Comparison of ENCODE assay signal across 17 cellular contexts in genomic region chr17:67096609-67097008, GRCh38. TPM values are rescaled to one million over a fixed set of nuclear protein-coding genes. Genes with fewer than 3 reads are reported as not detected.
DNase-seq lines count a peak whose midpoint lies in the region; ATAC-seq lines count a peak whose summit lies in the region.
"Had no signal": no experiment of that assay in that cellular context is flagged by ENCODE, and none has a peak within 500 bp of the region (broad histone marks: within the 10 kb centered on the region; RNA-seq: fewer than 3 reads in every experiment).

No MANE protein-coding gene starts in this region.

- H3K9me3 ChIP-seq in CD4-positive, alpha-beta memory T cell (ENCODE audit: control insufficient read depth in 1 of 2, low read length in 2 of 2): no peaks in the 10 kb centered on the region

- intact Hi-C loops in CD4-positive, alpha-beta memory T cell (cut with micrococcal nuclease): no loop called here
- intact Hi-C loops in activated T-helper 1 cell treated with anti-CD3 and anti-CD28 coated beads, Interleukin-12 subunit alpha, Interleukin-12 subunit beta, Interleukin-2, Interleukin-4 antibody, amounts not matched to agents 30 ng/mL and 10 ng/mL and 1 ng/mL, durations not matched to agents 14 hours and 24 hours and 36 hours (cut with micrococcal nuclease): no loop called here

- peaks cover 20% of the 10 kb centered on the region for H3K79me2 ChIP-seq in ACC112 (ENCODE audit: control insufficient read depth, insufficient read depth, low read length, unreplicated experiment)

- H3K27ac Mint-ChIP-seq in CD4-positive, alpha-beta memory T cell: peak overlapping the region in 4 of 7 donors; percentile 19 to 77 (median 29)
- H3K27ac Mint-ChIP-seq in activated T-helper 1 cell treated with anti-CD3 and anti-CD28 coated beads, Interleukin-12 subunit alpha, Interleukin-12 subunit beta, Interleukin-2, Interleukin-4 antibody, amounts not matched to agents 30 ng/mL and 10 ng/mL and 1 ng/mL, durations not matched to agents 14 hours and 24 hours and 36 hours: peak overlapping the region; percentile 32
- H3K27ac Mint-ChIP-seq in memory B cell: peak overlapping the region; percentile 16
- H3K27ac Mint-ChIP-seq: GM23338, H9 had no signal

- H3K4me3 ChIP-seq in ACC112 (ENCODE audit: low read depth, low read length): no peak overlapping the region
- no peak overlapping the region for H3K4me3 ChIP-seq in CD4-positive, alpha-beta memory T cell (ENCODE audit: low read length in 2 of 2)
- H3K4me3 ChIP-seq: GM23338 had no signal

- peak overlapping the region in 1 of 8 donors; percentile 25 for H3K4me3 Mint-ChIP-seq in CD4-positive, alpha-beta memory T cell
- no peak overlapping the region for H3K4me3 Mint-ChIP-seq in activated T-helper 1 cell treated with anti-CD3 and anti-CD28 coated beads, Interleukin-12 subunit alpha, Interleukin-12 subunit beta, Interleukin-2, Interleukin-4 antibody, amounts not matched to agents 30 ng/mL and 10 ng/mL and 1 ng/mL, durations not matched to agents 14 hours and 24 hours and 36 hours
- H3K4me3 Mint-ChIP-seq in memory B cell: no peak overlapping the region
- H3K4me3 Mint-ChIP-seq: CD14-positive monocyte, GM23338, H9 had no signal

- CTCF ChIA-PET in CD4-positive, alpha-beta memory T cell (lab: Charles Lee; ENCODE audit: partially characterized antibody): interaction anchor here (1.0 kb wide), 1 partner anchor 9 kb away, joined by 4 read pairs; no protein-coding TSS in a partner anchor

- no peak for DNase-seq in CD4-positive, alpha-beta memory T cell
- no peak for DNase-seq in activated T-helper 1 cell treated with anti-CD3 and anti-CD28 coated beads, Interleukin-12 subunit alpha, Interleukin-12 subunit beta, Interleukin-2, Interleukin-4 antibody, amounts not matched to agents 30 ng/mL and 10 ng/mL and 1 ng/mL, durations not matched to agents 14 hours and 24 hours and 36 hours (ENCODE audit: low spot score)
- no peak for DNase-seq in memory B cell (ENCODE audit: low spot score in 2 of 2)
- DNase-seq in foreskin melanocyte: no peak
- no peak for DNase-seq in H4 (ENCODE audit: low spot score)
- DNase-seq: Calu3, DMS 273 treated with DMSO at 0.1 percent for 48 hours, H9 had no signal

- 0 out of 2 replicates have a peak, but pooled peaks cover 7% of the 10 kb centered on the region for H3K36me3 ChIP-seq in ACC112 (ENCODE audit: insufficient read depth, low read length)
- peaks cover 6% of the 10 kb centered on the region for H3K36me3 ChIP-seq in CD4-positive, alpha-beta memory T cell (ENCODE audit: insufficient read depth, low read length)

- H2AFZ ChIP-seq in ACC112 (ENCODE audit: low read length, unreplicated experiment): no peak overlapping the region
- H2AFZ ChIP-seq: GM23338 had no signal

- peaks cover 27% of the 10 kb centered on the region for H3K4me1 ChIP-seq in ACC112 (ENCODE audit: control insufficient read depth, insufficient read depth, low read length, unreplicated experiment)
- H3K4me1 ChIP-seq in CD4-positive, alpha-beta memory T cell (ENCODE audit: insufficient read depth, low read length): peaks cover 16% of the 10 kb centered on the region

- POLR2A ChIA-PET in CD4-positive, alpha-beta memory T cell (lab: Charles Lee; ENCODE audit: partially characterized antibody): interaction anchor here (1.0 kb wide), 1 partner anchor 14 kb away, joined by 3 read pairs; no protein-coding TSS in a partner anchor

- peak overlapping the region; percentile 85 for H3K27ac ChIP-seq in ACC112 (ENCODE audit: low read depth, low read length)
- no peak overlapping the region for H3K27ac ChIP-seq in CD4-positive, alpha-beta memory T cell (ENCODE audit: low read depth, low read length)
- H3K27ac ChIP-seq: KMS-11 had no signal

- ATAC-seq in memory B cell (ENCODE audit: low read depth) (no peak), GM21619 (IDR thresholded peaks at IDR 0.05; ENCODE audit: unreplicated experiment) (no peak), HG03045 (IDR thresholded peaks at IDR 0.05; ENCODE audit: unreplicated experiment) (no peak)
- ATAC-seq: GM23338 had no signal

- H3K9me3 Mint-ChIP-seq in CD4-positive, alpha-beta memory T cell: no peaks in the 10 kb centered on the region
- no peaks in the 10 kb centered on the region for H3K9me3 Mint-ChIP-seq in activated T-helper 1 cell treated with anti-CD3 and anti-CD28 coated beads, Interleukin-12 subunit alpha, Interleukin-12 subunit beta, Interleukin-2, Interleukin-4 antibody, amounts not matched to agents 30 ng/mL and 10 ng/mL and 1 ng/mL, durations not matched to agents 14 hours and 24 hours and 36 hours
- H3K9me3 Mint-ChIP-seq in memory B cell: no peaks in the 10 kb centered on the region
- H3K9me3 Mint-ChIP-seq: GM23338, H9 had no signal

- no peaks in the 10 kb centered on the region for H3K27me3 ChIP-seq in ACC112 (ENCODE audit: insufficient read depth, low read length)
- H3K27me3 ChIP-seq in CD4-positive, alpha-beta memory T cell (ENCODE audit: insufficient read depth, low read length): no peaks in the 10 kb centered on the region

- peaks cover 29 to 31% of the 10 kb centered on the region in 2 donors for H3K36me3 Mint-ChIP-seq in CD4-positive, alpha-beta memory T cell
- H3K36me3 Mint-ChIP-seq in activated T-helper 1 cell treated with anti-CD3 and anti-CD28 coated beads, Interleukin-12 subunit alpha, Interleukin-12 subunit beta, Interleukin-2, Interleukin-4 antibody, amounts not matched to agents 30 ng/mL and 10 ng/mL and 1 ng/mL, durations not matched to agents 14 hours and 24 hours and 36 hours (ENCODE audit: low read depth): peaks cover 25% of the 10 kb centered on the region
- peaks cover 28% of the 10 kb centered on the region for H3K36me3 Mint-ChIP-seq in memory B cell

- peaks cover 37 to 62% (median 49%) of the 10 kb centered on the region in 4 donors for H3K4me1 Mint-ChIP-seq in CD4-positive, alpha-beta memory T cell
- peaks cover 13% of the 10 kb centered on the region for H3K4me1 Mint-ChIP-seq in activated T-helper 1 cell treated with anti-CD3 and anti-CD28 coated beads, Interleukin-12 subunit alpha, Interleukin-12 subunit beta, Interleukin-2, Interleukin-4 antibody, amounts not matched to agents 30 ng/mL and 10 ng/mL and 1 ng/mL, durations not matched to agents 14 hours and 24 hours and 36 hours (ENCODE audit: low read depth)
- H3K4me1 Mint-ChIP-seq in memory B cell: peaks cover 17% of the 10 kb centered on the region
- H3K4me1 Mint-ChIP-seq: H9 had no signal

- H3K27me3 Mint-ChIP-seq in CD4-positive, alpha-beta memory T cell: no peaks in the 10 kb centered on the region
- no peaks in the 10 kb centered on the region for H3K27me3 Mint-ChIP-seq in activated T-helper 1 cell treated with anti-CD3 and anti-CD28 coated beads, Interleukin-12 subunit alpha, Interleukin-12 subunit beta, Interleukin-2, Interleukin-4 antibody, amounts not matched to agents 30 ng/mL and 10 ng/mL and 1 ng/mL, durations not matched to agents 14 hours and 24 hours and 36 hours (ENCODE audit: insufficient read depth)
- H3K27me3 Mint-ChIP-seq in memory B cell: no peaks in the 10 kb centered on the region

RNA-seq across cellular contexts. Expression of gene CACNG1, which starts 52.3 kb away (rescaled TPM):
- total RNA-seq in CD4-positive, alpha-beta memory T cell: not detected
- polyA plus RNA-seq in CD4-positive, alpha-beta memory T cell: not detected
- total RNA-seq in activated T-helper 1 cell treated with anti-CD3 and anti-CD28 coated beads, Interleukin-12 subunit alpha, Interleukin-12 subunit beta, Interleukin-2, Interleukin-4 antibody, amounts not matched to agents 30 ng/mL and 10 ng/mL and 1 ng/mL, durations not matched to agents 14 hours and 24 hours and 36 hours: not detected in 2 replicates
- not detected in 2 replicates for total RNA-seq in H4 (2014; rRNA removed; shearing (Covaris generic))
- total RNA-seq: Calu3, Daoy, GM23338, H9 had no signal
- polyA plus RNA-seq: AG04450, BJ, CD14-positive monocyte, GM23338 had no signal
